In the genomic region with DNA sequence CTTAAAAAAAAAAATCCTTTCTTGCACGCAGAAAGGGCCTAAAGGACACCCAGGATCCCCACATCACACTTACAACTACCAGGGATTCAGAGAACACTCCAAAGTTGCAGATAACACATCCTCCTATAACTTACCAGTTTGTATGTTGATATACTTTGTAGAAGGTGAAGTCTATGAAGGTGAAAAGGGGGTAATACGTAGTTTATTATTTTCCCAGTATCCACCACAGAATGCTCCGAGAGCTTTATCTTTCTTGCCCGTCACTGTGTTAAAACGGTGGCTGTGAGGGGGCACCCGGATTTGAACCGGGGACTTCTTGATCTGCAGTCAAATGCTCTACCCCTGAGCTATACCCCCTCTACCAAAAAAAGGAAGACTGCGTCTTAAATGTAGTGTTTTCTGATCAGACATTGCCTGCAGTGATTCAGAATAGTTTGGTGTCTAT, we compare ENCODE assay signal across 1 cellular context.
A peak's percentile ranks its signal among the peaks of the same experiment; 100 is the strongest.
TF ChIP-seq lines count a peak whose summit lies in the region.

No MANE protein-coding gene starts in this region.

TF ChIP-seq in K562, 482 proteins besides CTCF, POLR2A, EP300 and RAD21 (continued from another document):
- peak; percentile 25; the same call in 1 of the 2 replicates for TF ChIP-seq VEZF1 (CRISPR knock-in tag; IDR thresholded peaks at IDR 0.05)
- TF ChIP-seq, protein P1, sequence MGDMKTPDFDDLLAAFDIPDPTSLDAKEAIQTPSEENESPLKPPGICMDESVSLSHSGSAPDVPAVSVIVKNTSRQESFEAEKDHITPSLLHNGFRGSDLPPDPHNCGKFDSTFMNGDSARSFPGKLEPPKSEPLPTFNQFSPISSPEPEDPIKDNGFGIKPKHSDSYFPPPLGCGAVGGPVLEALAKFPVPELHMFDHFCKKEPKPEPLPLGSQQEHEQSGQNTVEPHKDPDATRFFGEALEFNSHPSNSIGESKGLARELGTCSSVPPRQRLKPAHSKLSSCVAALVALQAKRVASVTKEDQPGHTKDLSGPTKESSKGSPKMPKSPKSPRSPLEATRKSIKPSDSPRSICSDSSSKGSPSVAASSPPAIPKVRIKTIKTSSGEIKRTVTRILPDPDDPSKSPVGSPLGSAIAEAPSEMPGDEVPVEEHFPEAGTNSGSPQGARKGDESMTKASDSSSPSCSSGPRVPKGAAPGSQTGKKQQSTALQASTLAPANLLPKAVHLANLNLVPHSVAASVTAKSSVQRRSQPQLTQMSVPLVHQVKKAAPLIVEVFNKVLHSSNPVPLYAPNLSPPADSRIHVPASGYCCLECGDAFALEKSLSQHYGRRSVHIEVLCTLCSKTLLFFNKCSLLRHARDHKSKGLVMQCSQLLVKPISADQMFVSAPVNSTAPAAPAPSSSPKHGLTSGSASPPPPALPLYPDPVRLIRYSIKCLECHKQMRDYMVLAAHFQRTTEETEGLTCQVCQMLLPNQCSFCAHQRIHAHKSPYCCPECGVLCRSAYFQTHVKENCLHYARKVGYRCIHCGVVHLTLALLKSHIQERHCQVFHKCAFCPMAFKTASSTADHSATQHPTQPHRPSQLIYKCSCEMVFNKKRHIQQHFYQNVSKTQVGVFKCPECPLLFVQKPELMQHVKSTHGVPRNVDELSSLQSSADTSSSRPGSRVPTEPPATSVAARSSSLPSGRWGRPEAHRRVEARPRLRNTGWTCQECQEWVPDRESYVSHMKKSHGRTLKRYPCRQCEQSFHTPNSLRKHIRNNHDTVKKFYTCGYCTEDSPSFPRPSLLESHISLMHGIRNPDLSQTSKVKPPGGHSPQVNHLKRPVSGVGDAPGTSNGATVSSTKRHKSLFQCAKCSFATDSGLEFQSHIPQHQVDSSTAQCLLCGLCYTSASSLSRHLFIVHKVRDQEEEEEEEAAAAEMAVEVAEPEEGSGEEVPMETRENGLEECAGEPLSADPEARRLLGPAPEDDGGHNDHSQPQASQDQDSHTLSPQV (IDR thresholded peaks at IDR 0.05) = peak; percentile 63; the same call in 1 of the 2 replicates
- TF ChIP-seq POLR3A (IDR thresholded peaks at IDR 0.05; ENCODE audit: borderline replicate concordance, extremely low read depth, insufficient read depth, insufficient read length) = peak; percentile 85
- peak in 1 of 2 experiments; percentile 24; a peak in 1 of 4 replicates for TF ChIP-seq BCLAF1 (IDR thresholded peaks at IDR 0.05; ENCODE audit: borderline replicate concordance in 1 of 2, control insufficient read depth in 1 of 2, low read depth in 2 of 2, low read length in 1 of 2)
- TF ChIP-seq ADNP (tag; IDR thresholded peaks at IDR 0.05) = 0 out of 2 replicates have a peak, but pooled peaks have one; percentile 29
- TF ChIP-seq FOSL1 (tag; conservative IDR thresholded peaks at IDR 0.05) = 0 out of 2 replicates have a peak, but pooled peaks have one; percentile 12
- TF ChIP-seq NR2F6 (CRISPR knock-in tag; IDR thresholded peaks at IDR 0.05) = peak; percentile 63; the same call in 1 of the 2 replicates
- TF ChIP-seq ZC3H8 (IDR thresholded peaks at IDR 0.05) = no peak
- peak; percentile 41; the same call in 1 of the 2 replicates for TF ChIP-seq CTBP1 (IDR thresholded peaks at IDR 0.05; ENCODE audit: borderline replicate concordance)
- TF ChIP-seq SP1 (CRISPR knock-in tag; IDR thresholded peaks at IDR 0.05) = peak; percentile 37; the same call in 1 of the 2 replicates
- 0 out of 2 replicates have a peak, but pooled peaks have one; percentile 22 for TF ChIP-seq EP400 (IDR thresholded peaks at IDR 0.05)
- peak; percentile 31; the same call in 1 of the 2 replicates for TF ChIP-seq L3MBTL2 (IDR thresholded peaks at IDR 0.05)
- TF ChIP-seq GATAD2B (IDR thresholded peaks at IDR 0.05; ENCODE audit: borderline replicate concordance) = 0 out of 2 replicates have a peak, but pooled peaks have one; percentile 54
- TF ChIP-seq, protein P2, sequence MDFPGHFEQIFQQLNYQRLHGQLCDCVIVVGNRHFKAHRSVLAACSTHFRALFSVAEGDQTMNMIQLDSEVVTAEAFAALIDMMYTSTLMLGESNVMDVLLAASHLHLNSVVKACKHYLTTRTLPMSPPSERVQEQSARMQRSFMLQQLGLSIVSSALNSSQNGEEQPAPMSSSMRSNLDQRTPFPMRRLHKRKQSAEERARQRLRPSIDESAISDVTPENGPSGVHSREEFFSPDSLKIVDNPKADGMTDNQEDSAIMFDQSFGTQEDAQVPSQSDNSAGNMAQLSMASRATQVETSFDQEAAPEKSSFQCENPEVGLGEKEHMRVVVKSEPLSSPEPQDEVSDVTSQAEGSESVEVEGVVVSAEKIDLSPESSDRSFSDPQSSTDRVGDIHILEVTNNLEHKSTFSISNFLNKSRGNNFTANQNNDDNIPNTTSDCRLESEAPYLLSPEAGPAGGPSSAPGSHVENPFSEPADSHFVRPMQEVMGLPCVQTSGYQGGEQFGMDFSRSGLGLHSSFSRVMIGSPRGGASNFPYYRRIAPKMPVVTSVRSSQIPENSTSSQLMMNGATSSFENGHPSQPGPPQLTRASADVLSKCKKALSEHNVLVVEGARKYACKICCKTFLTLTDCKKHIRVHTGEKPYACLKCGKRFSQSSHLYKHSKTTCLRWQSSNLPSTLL (IDR thresholded peaks at IDR 0.05) = 0 out of 2 replicates have a peak, but pooled peaks have one; percentile 24
- TF ChIP-seq GTF3C2 (IDR thresholded peaks at IDR 0.05; ENCODE audit: borderline replicate concordance, extremely low read depth, insufficient read length) = peak; percentile 72
- TF ChIP-seq OTX1 (CRISPR knock-in tag; IDR thresholded peaks at IDR 0.05) = peak; percentile 67; the same call in 1 of the 2 replicates
- peak; percentile 57; the same call in 1 of the 2 replicates for TF ChIP-seq SOX6 (IDR thresholded peaks at IDR 0.05)
- 0 out of 2 replicates have a peak, but pooled peaks have one; percentile 25 for TF ChIP-seq CREB3L1 (IDR thresholded peaks at IDR 0.05; ENCODE audit: borderline replicate concordance, low read depth)
TF ChIP-seq in K562: peak in this region for 44.
